6 cellular contexts compared by ENCODE assay signal in the genomic region with DNA sequence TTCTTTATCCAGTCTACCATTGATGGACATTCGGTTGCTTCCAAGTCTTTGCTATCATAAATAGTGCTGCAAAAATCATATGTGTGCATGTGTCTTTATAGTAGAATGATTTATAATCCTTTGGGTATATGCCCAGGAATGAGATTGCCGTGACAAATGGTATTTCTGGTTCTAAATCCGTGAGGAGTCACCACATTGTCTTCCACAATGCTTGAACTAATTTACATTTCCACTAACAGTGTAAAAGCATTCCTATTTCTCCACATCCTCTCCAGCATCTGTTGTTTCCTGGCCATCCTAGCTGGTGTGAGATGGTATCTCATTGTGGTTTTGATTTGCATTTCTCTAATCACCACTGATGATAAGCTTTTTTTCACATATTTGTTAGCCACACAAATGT.
DNase-seq lines count a peak whose midpoint lies in the region; TF ChIP-seq lines count a peak whose summit lies in the region.
"Not testable (repeated sequence)": the region's sequence is repeated elsewhere in the genome, so short reads cannot be mapped to it uniquely, and the experiment has no call there.

No MANE protein-coding gene starts in this region.

- WGBS in mesenchymal stem cell: 81% methylated on average over 3 of the region's 3 CpGs

- not testable (repeated sequence) for H2BK12ac ChIP-seq in mesenchymal stem cell (ENCODE audit: low read length in 2 of 2)

- not testable (repeated sequence) for H2AFZ ChIP-seq in mesenchymal stem cell (ENCODE audit: low read depth, low read length)

- H4K8ac ChIP-seq in mesenchymal stem cell (ENCODE audit: low read length): not testable (repeated sequence)

- H3K36me3 ChIP-seq in HAP-1 (replicated peaks); SK-N-MC (ENCODE audit: insufficient read depth, low read length); mesenchymal stem cell (ENCODE audit: control insufficient read depth in 1 of 2, insufficient read depth in 2 of 2, low read depth in 1 of 2, low read length in 2 of 2): not testable (repeated sequence)

- H3K79me1 ChIP-seq in mesenchymal stem cell (replicated peaks; ENCODE audit: low read length, poor library complexity, severe bottlenecking): not testable (repeated sequence)

- not testable (repeated sequence) for H2BK120ac ChIP-seq in mesenchymal stem cell (ENCODE audit: low read depth, low read length)

- not testable (repeated sequence) for H2BK15ac ChIP-seq in mesenchymal stem cell (ENCODE audit: low read depth, poor library complexity, severe bottlenecking)

- in situ Hi-C loops in HAP-1 (cut with MboI; ENCODE audit: low sequenced_read_pairs); astrocyte of the cerebellum (cut with HindIII; ENCODE audit: low sequenced_read_pairs): not testable (repeated sequence)

- H2AK5ac ChIP-seq in mesenchymal stem cell (ENCODE audit: low read length, severe bottlenecking): not testable (repeated sequence)

- not testable (repeated sequence) for H3K4me1 ChIP-seq in HAP-1; mesenchymal stem cell (ENCODE audit: control insufficient read depth, insufficient read depth, low read depth, low read length)

- H3K23ac ChIP-seq in mesenchymal stem cell (ENCODE audit: low read length in 2 of 2): not testable (repeated sequence)

- not testable (repeated sequence) for TF ChIP-seq CTCF in astrocyte of the cerebellum (IDR thresholded peaks at IDR 0.05; ENCODE audit: low read depth, low read length, missing control alignments)

- not testable (repeated sequence) for H3K27ac ChIP-seq in SK-N-MC; mesenchymal stem cell (ENCODE audit: low read length, poor library complexity, severe bottlenecking)

- H3K4ac ChIP-seq in mesenchymal stem cell (ENCODE audit: low read depth in 1 of 2, low read length in 2 of 2): not testable (repeated sequence)

- not testable (repeated sequence) for H3K14ac ChIP-seq in mesenchymal stem cell (ENCODE audit: low read length in 2 of 2)

- not testable (repeated sequence) for H3K4me3 ChIP-seq in HAP-1; SK-N-MC; astrocyte of the cerebellum (ENCODE audit: low read depth, low read length); mesenchymal stem cell (ENCODE audit: insufficient read depth in 1 of 2, low read depth in 1 of 2, low read length in 2 of 2)

- not testable (repeated sequence) for H3K18ac ChIP-seq in mesenchymal stem cell (ENCODE audit: low read depth in 1 of 2, low read length in 2 of 2)

- not testable (repeated sequence) for H3K27me3 ChIP-seq in HAP-1 (ENCODE audit: low read depth); mesenchymal stem cell (ENCODE audit: control insufficient read depth in 1 of 2, insufficient read depth in 1 of 2, low read length in 2 of 2)

- H3K4me2 ChIP-seq in mesenchymal stem cell (ENCODE audit: low read length, poor library complexity, severe bottlenecking): not testable (repeated sequence)

- H4K91ac ChIP-seq in mesenchymal stem cell (ENCODE audit: low read length): not testable (repeated sequence)

- H3K9ac ChIP-seq in SK-N-MC (ENCODE audit: insufficient read length); mesenchymal stem cell (ENCODE audit: low read length): not testable (repeated sequence)

- not testable (repeated sequence) for H3K9me3 ChIP-seq in HAP-1; SK-N-MC (ENCODE audit: low read depth, low read length); mesenchymal stem cell (ENCODE audit: control insufficient read depth, low read length)

- not testable (repeated sequence) for H2BK5ac ChIP-seq in mesenchymal stem cell (ENCODE audit: low read depth, low read length, poor library complexity, severe bottlenecking)

- peak; percentile 35 to 64 for DNase-seq in HAP-1 (ENCODE audit: low spot score in 2 of 2)
- peak; percentile 25 for DNase-seq in LHCN-M2 (ENCODE audit: low read depth)
- peak; percentile 28 to 32 for DNase-seq in NCI-H526 (lab: John Stamatoyannopoulos, UW)
- DNase-seq in SK-N-MC (ENCODE audit: low read depth, low spot score): peak; percentile 47
- peak; percentile 4 for DNase-seq in astrocyte of the cerebellum (ENCODE audit: low read depth)
- peak; percentile 43 for DNase-seq in mesenchymal stem cell
